Comparison of ENCODE assay signal across 1 cellular context in genomic region chr2:24015562-24016375, GRCh38.
TF ChIP-seq lines count a peak whose summit lies in the region.

No MANE protein-coding gene starts in this region.

TF ChIP-seq in HepG2, 621 proteins besides CTCF, POLR2A, EP300 and RAD21 (continues in another document):
- TF ChIP-seq ATF4 (CRISPR knock-in tag; IDR thresholded peaks at IDR 0.05) (peak in 1 of 2 experiments; percentile 69; a peak in 1 of 4 replicates), KLF16 (CRISPR knock-in tag; IDR thresholded peaks at IDR 0.05) (peak in 1 of 2 experiments; percentile 85; a peak in 2 of 4 replicates), MAFK (conservative IDR thresholded peaks at IDR 0.05 in 1 of 2, IDR thresholded peaks at IDR 0.05 in 1 of 2; ENCODE audit: low read length in 2 of 2) (peak in 1 of 2 experiments; percentile 20; a peak in 1 of 4 replicates), ATAD3A (CRISPR knock-in tag; IDR thresholded peaks at IDR 0.05) (no peak), ZNF577 (CRISPR knock-in tag; IDR thresholded peaks at IDR 0.05; ENCODE audit: borderline replicate concordance, low read depth) (no peak), TEAD2 (CRISPR knock-in tag; IDR thresholded peaks at IDR 0.05) (no peak), HOXA5 (CRISPR knock-in tag; IDR thresholded peaks at IDR 0.05) (0 out of 2 replicates have a peak, but pooled peaks have one; percentile 38), HHEX (CRISPR knock-in tag; IDR thresholded peaks at IDR 0.05) (no peak; the same call in 1 of the 2 replicates), ZNF121 (CRISPR knock-in tag; IDR thresholded peaks at IDR 0.05) (0 out of 2 replicates have a peak, but pooled peaks have one; percentile 48), TGIF2 (CRISPR knock-in tag; IDR thresholded peaks at IDR 0.05) (no peak), ZBTB7B (CRISPR knock-in tag; IDR thresholded peaks at IDR 0.05) (no peak; the same call in 1 of the 2 replicates), MED1 (CRISPR knock-in tag; IDR thresholded peaks at IDR 0.05) (peak; percentile 64), TFE3 (CRISPR knock-in tag; IDR thresholded peaks at IDR 0.05) (no peak), ATF6 (CRISPR knock-in tag; conservative IDR thresholded peaks at IDR 0.05) (no peak), JDP2 (CRISPR knock-in tag; IDR thresholded peaks at IDR 0.05; ENCODE audit: borderline replicate concordance) (no peak), KMT2A (CRISPR knock-in tag; IDR thresholded peaks at IDR 0.05) (no peak; the same call in 1 of the 2 replicates), FOXA3 (CRISPR knock-in tag; IDR thresholded peaks at IDR 0.05) (peak; percentile 95), AKAP8 (CRISPR knock-in tag; IDR thresholded peaks at IDR 0.05) (no peak; the same call in 1 of the 2 replicates), ZSCAN29 (CRISPR knock-in tag; conservative IDR thresholded peaks at IDR 0.05) (peak; percentile 44), ZFX (CRISPR knock-in tag; IDR thresholded peaks at IDR 0.05; ENCODE audit: low read depth) (peak; percentile 86), ZFP90 (CRISPR knock-in tag; IDR thresholded peaks at IDR 0.05; ENCODE audit: borderline replicate concordance) (peak; percentile 23; the same call in 1 of the 2 replicates), GMEB2 (CRISPR knock-in tag; IDR thresholded peaks at IDR 0.05; ENCODE audit: low read depth) (no peak), HCFC1 (IDR thresholded peaks at IDR 0.05; ENCODE audit: low read depth, low read length) (no peak), ZNF101 (CRISPR knock-in tag; IDR thresholded peaks at IDR 0.05; ENCODE audit: borderline replicate concordance, low read depth) (no peak), SNAI1 (CRISPR knock-in tag; IDR thresholded peaks at IDR 0.05; ENCODE audit: borderline replicate concordance) (peak; percentile 80; the same call in 1 of the 2 replicates), PTBP1 (IDR thresholded peaks at IDR 0.05; ENCODE audit: low read depth, low read length, poor library complexity, severe bottlenecking) (no peak), ZSCAN12 (CRISPR knock-in tag; IDR thresholded peaks at IDR 0.05) (no peak), ZNF530 (CRISPR knock-in tag; IDR thresholded peaks at IDR 0.05; ENCODE audit: low read depth) (no peak), ZNF292 (CRISPR knock-in tag; IDR thresholded peaks at IDR 0.05; ENCODE audit: borderline replicate concordance, low read depth) (peak; percentile 87), GLI4 (CRISPR knock-in tag; IDR thresholded peaks at IDR 0.05; ENCODE audit: borderline replicate concordance) (no peak), ARID5B (CRISPR knock-in tag; IDR thresholded peaks at IDR 0.05) (peak; percentile 97), ZNF713 (CRISPR knock-in tag; IDR thresholded peaks at IDR 0.05) (no peak), CBX5 (CRISPR knock-in tag; IDR thresholded peaks at IDR 0.05; ENCODE audit: borderline replicate concordance) (no peak; the same call in 1 of the 2 replicates), XRCC5 (optimal IDR thresholded peaks at IDR 0.05; ENCODE audit: low read length) (peak; percentile 34)
- TF ChIP-seq, protein P1, sequence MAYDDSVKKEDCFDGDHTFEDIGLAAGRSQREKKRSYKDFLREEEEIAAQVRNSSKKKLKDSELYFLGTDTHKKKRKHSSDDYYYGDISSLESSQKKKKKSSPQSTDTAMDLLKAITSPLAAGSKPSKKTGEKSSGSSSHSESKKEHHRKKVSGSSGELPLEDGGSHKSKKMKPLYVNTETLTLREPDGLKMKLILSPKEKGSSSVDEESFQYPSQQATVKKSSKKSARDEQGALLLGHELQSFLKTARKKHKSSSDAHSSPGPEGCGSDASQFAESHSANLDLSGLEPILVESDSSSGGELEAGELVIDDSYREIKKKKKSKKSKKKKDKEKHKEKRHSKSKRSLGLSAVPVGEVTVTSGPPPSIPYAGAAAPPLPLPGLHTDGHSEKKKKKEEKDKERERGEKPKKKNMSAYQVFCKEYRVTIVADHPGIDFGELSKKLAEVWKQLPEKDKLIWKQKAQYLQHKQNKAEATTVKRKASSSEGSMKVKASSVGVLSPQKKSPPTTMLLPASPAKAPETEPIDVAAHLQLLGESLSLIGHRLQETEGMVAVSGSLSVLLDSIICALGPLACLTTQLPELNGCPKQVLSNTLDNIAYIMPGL (CRISPR knock-in tag; IDR thresholded peaks at IDR 0.05; ENCODE audit: borderline replicate concordance in 1 of 2, low read depth in 1 of 2), result peak; percentile 58 to 68; a peak in 3 of 4 replicates
- TF ChIP-seq, protein P2, sequence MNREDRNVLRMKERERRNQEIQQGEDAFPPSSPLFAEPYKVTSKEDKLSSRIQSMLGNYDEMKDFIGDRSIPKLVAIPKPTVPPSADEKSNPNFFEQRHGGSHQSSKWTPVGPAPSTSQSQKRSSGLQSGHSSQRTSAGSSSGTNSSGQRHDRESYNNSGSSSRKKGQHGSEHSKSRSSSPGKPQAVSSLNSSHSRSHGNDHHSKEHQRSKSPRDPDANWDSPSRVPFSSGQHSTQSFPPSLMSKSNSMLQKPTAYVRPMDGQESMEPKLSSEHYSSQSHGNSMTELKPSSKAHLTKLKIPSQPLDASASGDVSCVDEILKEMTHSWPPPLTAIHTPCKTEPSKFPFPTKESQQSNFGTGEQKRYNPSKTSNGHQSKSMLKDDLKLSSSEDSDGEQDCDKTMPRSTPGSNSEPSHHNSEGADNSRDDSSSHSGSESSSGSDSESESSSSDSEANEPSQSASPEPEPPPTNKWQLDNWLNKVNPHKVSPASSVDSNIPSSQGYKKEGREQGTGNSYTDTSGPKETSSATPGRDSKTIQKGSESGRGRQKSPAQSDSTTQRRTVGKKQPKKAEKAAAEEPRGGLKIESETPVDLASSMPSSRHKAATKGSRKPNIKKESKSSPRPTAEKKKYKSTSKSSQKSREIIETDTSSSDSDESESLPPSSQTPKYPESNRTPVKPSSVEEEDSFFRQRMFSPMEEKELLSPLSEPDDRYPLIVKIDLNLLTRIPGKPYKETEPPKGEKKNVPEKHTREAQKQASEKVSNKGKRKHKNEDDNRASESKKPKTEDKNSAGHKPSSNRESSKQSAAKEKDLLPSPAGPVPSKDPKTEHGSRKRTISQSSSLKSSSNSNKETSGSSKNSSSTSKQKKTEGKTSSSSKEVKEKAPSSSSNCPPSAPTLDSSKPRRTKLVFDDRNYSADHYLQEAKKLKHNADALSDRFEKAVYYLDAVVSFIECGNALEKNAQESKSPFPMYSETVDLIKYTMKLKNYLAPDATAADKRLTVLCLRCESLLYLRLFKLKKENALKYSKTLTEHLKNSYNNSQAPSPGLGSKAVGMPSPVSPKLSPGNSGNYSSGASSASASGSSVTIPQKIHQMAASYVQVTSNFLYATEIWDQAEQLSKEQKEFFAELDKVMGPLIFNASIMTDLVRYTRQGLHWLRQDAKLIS (CRISPR knock-in tag; IDR thresholded peaks at IDR 0.05), result 0 out of 2 replicates have a peak, but pooled peaks have one; percentile 31
- TF ChIP-seq, protein P3, sequence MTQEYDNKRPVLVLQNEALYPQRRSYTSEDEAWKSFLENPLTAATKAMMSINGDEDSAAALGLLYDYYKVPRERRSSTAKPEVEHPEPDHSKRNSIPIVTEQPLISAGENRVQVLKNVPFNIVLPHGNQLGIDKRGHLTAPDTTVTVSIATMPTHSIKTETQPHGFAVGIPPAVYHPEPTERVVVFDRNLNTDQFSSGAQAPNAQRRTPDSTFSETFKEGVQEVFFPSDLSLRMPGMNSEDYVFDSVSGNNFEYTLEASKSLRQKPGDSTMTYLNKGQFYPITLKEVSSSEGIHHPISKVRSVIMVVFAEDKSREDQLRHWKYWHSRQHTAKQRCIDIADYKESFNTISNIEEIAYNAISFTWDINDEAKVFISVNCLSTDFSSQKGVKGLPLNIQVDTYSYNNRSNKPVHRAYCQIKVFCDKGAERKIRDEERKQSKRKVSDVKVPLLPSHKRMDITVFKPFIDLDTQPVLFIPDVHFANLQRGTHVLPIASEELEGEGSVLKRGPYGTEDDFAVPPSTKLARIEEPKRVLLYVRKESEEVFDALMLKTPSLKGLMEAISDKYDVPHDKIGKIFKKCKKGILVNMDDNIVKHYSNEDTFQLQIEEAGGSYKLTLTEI (CRISPR knock-in tag; conservative IDR thresholded peaks at IDR 0.05), result no peak
- TF ChIP-seq, protein P4, sequence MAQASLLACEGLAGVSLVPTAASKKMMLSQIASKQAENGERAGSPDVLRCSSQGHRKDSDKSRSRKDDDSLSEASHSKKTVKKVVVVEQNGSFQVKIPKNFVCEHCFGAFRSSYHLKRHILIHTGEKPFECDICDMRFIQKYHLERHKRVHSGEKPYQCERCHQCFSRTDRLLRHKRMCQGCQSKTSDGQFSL (CRISPR knock-in tag; IDR thresholded peaks at IDR 0.05), result no peak
- TF ChIP-seq, protein P5, sequence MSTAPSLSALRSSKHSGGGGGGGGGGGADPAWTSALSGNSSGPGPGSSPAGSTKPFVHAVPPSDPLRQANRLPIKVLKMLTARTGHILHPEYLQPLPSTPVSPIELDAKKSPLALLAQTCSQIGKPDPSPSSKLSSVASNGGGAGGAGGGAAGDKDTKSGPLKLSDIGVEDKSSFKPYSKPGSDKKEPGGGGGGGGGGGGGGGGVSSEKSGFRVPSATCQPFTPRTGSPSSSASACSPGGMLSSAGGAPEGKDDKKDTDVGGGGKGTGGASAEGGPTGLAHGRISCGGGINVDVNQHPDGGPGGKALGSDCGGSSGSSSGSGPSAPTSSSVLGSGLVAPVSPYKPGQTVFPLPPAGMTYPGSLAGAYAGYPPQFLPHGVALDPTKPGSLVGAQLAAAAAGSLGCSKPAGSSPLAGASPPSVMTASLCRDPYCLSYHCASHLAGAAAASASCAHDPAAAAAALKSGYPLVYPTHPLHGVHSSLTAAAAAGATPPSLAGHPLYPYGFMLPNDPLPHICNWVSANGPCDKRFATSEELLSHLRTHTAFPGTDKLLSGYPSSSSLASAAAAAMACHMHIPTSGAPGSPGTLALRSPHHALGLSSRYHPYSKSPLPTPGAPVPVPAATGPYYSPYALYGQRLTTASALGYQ (CRISPR knock-in tag; IDR thresholded peaks at IDR 0.05), result no peak; the same call in 1 of the 2 replicates
- TF ChIP-seq, protein P6, sequence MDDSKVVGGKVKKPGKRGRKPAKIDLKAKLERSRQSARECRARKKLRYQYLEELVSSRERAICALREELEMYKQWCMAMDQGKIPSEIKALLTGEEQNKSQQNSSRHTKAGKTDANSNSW (CRISPR knock-in tag; IDR thresholded peaks at IDR 0.05; ENCODE audit: borderline replicate concordance), result no peak
